ENCODE assay signal across 13 cellular contexts in the genomic region with DNA sequence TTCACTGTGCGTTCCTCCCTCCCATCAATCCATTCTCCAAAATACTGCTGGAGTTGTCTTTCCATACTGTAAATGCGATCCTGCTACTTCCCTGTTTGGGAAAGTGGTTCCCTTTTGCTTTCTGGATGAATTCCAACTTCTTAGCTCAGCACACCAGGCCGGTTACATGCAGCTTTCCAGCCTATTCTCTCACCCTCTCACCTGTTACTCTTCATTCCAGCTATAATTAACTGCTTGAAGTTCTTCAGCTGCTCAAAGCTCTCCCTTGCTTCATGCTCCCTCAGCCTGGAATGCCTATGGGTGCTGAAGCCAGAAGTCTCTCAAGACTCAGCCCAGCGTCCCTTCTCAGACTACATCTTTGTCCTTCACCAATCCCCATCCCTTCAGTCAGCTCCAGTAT. TPM values are rescaled to one million over a fixed set of nuclear protein-coding genes. Genes with fewer than 3 reads are reported as not detected.
DNase-seq lines count a peak whose midpoint lies in the region; ATAC-seq and TF ChIP-seq lines count a peak whose summit lies in the region.
"Had no signal": no experiment of that assay in that cellular context is flagged by ENCODE, and none has a peak within 500 bp of the region (broad histone marks: within the 10 kb centered on the region; RNA-seq: fewer than 3 reads in every experiment).

No MANE protein-coding gene starts in this region.

- no peaks in the 10 kb centered on the region for H3K9me3 ChIP-seq in smooth muscle cell (replicated peaks; ENCODE audit: low read depth)
- H3K9me3 ChIP-seq: Peyer's patch had no signal

- peaks cover 14% of the 10 kb centered on the region for H3K4me1 ChIP-seq in smooth muscle cell (ENCODE audit: low read depth)

- H3K4me3 Mint-ChIP-seq in stimulated activated memory B cell treated with anti-CD40 and anti-IgM and Interleukin-4, amounts not matched to agents 10 μg/mL and 1 μg/mL and 100 μg/mL, for 72 hours: no peak overlapping the region
- H3K4me3 Mint-ChIP-seq: CD8-positive, alpha-beta T cell; immature natural killer cell; WTC11 had no signal

- H3K27ac ChIP-seq in smooth muscle cell (ENCODE audit: low read depth): no peak overlapping the region
- H3K27ac ChIP-seq: Peyer's patch had no signal

- 93% methylated on average over 4 of the region's 4 CpGs for WGBS in smooth muscle cell (ENCODE audit: low lambda C conversion rate)

- H3K4me1 Mint-ChIP-seq in stimulated activated memory B cell treated with anti-CD40 and anti-IgM and Interleukin-4, amounts not matched to agents 10 μg/mL and 1 μg/mL and 100 μg/mL, for 72 hours: peaks cover 29% of the 10 kb centered on the region

- H3K9ac ChIP-seq in smooth muscle cell (ENCODE audit: low read depth): no peak overlapping the region

- intact Hi-C loops in left colon (cut with DNase I, micrococcal nuclease): loop anchor here in 1 of 2 donors (10.0 kb wide), 1 partner anchor 286 kb away; no protein-coding TSS in a partner anchor

- H4K20me1 ChIP-seq in smooth muscle cell (ENCODE audit: low read depth): no peaks in the 10 kb centered on the region

- DNase-seq in NCI-H2171 treated with DMSO at 0.1 percent for 48 hours (lab: John Stamatoyannopoulos, UW): peak; percentile 36
- DNase-seq in NCI-H2171 (lab: John Stamatoyannopoulos, UW): no peak
- DNase-seq in NCI-H2196 (lab: John Stamatoyannopoulos, UW; ENCODE audit: unreplicated experiment): peak; percentile 31
- no peak for DNase-seq in left colon
- no peak for DNase-seq in smooth muscle cell (lab: John Stamatoyannopoulos, UW; ENCODE audit: unreplicated experiment)
- no peak for DNase-seq in stimulated activated naive CD8-positive, alpha-beta T cell treated with anti-CD3 and anti-CD28 coated beads, Interleukin-15, Interleukin-2, amounts not matched to agents 100 U/mL and 50 U/mL, for 24 hours
- DNase-seq: activated gamma-delta T cell; CD8-positive, alpha-beta T cell; immature natural killer cell; Peyer's patch had no signal

- H3K27ac Mint-ChIP-seq in stimulated activated memory B cell treated with anti-CD40 and anti-IgM and Interleukin-4, amounts not matched to agents 10 μg/mL and 1 μg/mL and 100 μg/mL, for 72 hours: peak overlapping the region; percentile 1
- H3K27ac Mint-ChIP-seq: CD8-positive, alpha-beta T cell; WTC11 had no signal

- H3K4me3 ChIP-seq in smooth muscle cell: no peak overlapping the region
- H3K4me3 ChIP-seq: Peyer's patch had no signal

- no peak for TF ChIP-seq CTCF in smooth muscle cell (IDR thresholded peaks at IDR 0.05; ENCODE audit: borderline replicate concordance, insufficient read depth, poor library complexity, severe bottlenecking)

- no peak overlapping the region for H2AFZ ChIP-seq in smooth muscle cell (ENCODE audit: low read depth)

- H3F3A ChIP-seq in smooth muscle cell (ENCODE audit: low read depth): no peaks in the 10 kb centered on the region

- peak; percentile 16 for ATAC-seq in left colon
- ATAC-seq in stimulated activated memory B cell treated with anti-CD40 and anti-IgM and Interleukin-4, amounts not matched to agents 10 μg/mL and 1 μg/mL and 100 μg/mL, for 72 hours: no peak
- no peak for ATAC-seq in HG03469 (IDR thresholded peaks at IDR 0.05; ENCODE audit: unreplicated experiment)
- ATAC-seq in stimulated activated naive CD8-positive, alpha-beta T cell treated with anti-CD3 and anti-CD28 coated beads, Interleukin-15, Interleukin-2, amounts not matched to agents 100 U/mL and 50 U/mL, for 24 hours: no peak
- ATAC-seq: CD8-positive, alpha-beta T cell; WTC11 had no signal

- no peak overlapping the region for H3K4me2 ChIP-seq in smooth muscle cell

- H3K79me2 ChIP-seq in smooth muscle cell (ENCODE audit: low read depth): no peaks in the 10 kb centered on the region

- H3K9me3 Mint-ChIP-seq in stimulated activated memory B cell treated with anti-CD40 and anti-IgM and Interleukin-4, amounts not matched to agents 10 μg/mL and 1 μg/mL and 100 μg/mL, for 72 hours: no peaks in the 10 kb centered on the region
- H3K9me3 Mint-ChIP-seq: CD8-positive, alpha-beta T cell; immature natural killer cell; WTC11 had no signal

- peaks cover 6% of the 10 kb centered on the region for H3K27me3 ChIP-seq in smooth muscle cell (ENCODE audit: low read depth)
- H3K27me3 ChIP-seq: Peyer's patch had no signal

- H3K27me3 Mint-ChIP-seq in stimulated activated memory B cell treated with anti-CD40 and anti-IgM and Interleukin-4, amounts not matched to agents 10 μg/mL and 1 μg/mL and 100 μg/mL, for 72 hours: no peaks in the 10 kb centered on the region

- no peaks in the 10 kb centered on the region for H3K36me3 ChIP-seq in smooth muscle cell (ENCODE audit: low read depth)
- H3K36me3 ChIP-seq: Peyer's patch had no signal

- no peaks in the 10 kb centered on the region for H3K36me3 Mint-ChIP-seq in stimulated activated memory B cell treated with anti-CD40 and anti-IgM and Interleukin-4, amounts not matched to agents 10 μg/mL and 1 μg/mL and 100 μg/mL, for 72 hours
- H3K36me3 Mint-ChIP-seq: CD8-positive, alpha-beta T cell; immature natural killer cell; WTC11 had no signal

RNA-seq across cellular contexts. Expression of a gene that starts 6.0 kb away (rescaled TPM):
- total RNA-seq in left colon (10 to 100 TPM; 50.3 TPM), smooth muscle cell (12.7 and 13.5 TPM in 2 replicates)
- 2.1 and 7.4 TPM in 2 replicates for polyA plus RNA-seq in smooth muscle cell

Comparison
In these comparisons a context has a peak if more than half of its experiments do, and no peak if none do; other contexts are left out.
1. DNase-seq: peak in NCI-H2171 treated with DMSO at 0.1 percent for 48 hours (single experiment) and NCI-H2196 (single experiment); none in NCI-H2171 (single experiment), left colon (0 of 2), smooth muscle cell (single experiment) and stimulated activated naive CD8-positive, alpha-beta T cell treated with anti-CD3 and anti-CD28 coated beads, Interleukin-15, Interleukin-2, amounts not matched to agents 100 U/mL and 50 U/mL, for 24 hours (single experiment).